In the genomic region with DNA sequence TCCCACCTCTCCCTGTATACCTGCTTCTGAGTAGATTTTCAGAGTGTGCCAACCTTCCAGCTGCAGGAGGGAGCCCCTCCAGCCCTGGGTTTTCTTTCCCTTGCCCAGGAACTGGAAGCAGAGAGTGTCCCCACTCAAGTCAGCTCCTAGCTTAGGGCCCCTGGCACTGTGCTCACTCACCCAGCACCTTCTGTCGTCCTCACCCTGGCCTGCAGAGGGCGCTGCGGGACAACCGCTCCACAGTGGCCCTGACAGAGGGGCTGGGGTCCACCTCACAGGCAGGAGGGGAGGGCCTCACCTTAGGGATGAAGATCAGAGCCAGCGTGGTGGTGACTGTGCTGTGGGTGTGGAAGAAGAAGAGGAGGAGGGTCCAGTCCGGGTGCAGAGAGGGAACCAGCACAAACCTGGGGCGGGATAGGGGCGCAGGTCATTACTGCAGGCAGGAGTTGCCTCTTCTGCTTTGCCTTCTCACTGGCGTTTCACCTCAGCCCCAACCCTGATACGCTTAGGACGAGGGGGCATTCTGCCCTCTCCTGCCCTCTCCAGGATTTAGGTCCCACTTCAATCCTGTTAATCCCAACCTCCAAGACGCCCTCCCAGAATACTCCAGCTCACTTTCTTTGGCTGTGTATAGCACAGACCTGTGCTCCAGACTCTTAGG, we compare ENCODE assay signal across 7 cellular contexts.
A peak's percentile ranks its signal among the peaks of the same experiment; 100 is the strongest.
DNase-seq lines count a peak whose midpoint lies in the region; ATAC-seq and TF ChIP-seq lines count a peak whose summit lies in the region.

No MANE protein-coding gene starts in this region.

- H3K4me3 ChIP-seq in fibroblast of mammary gland (ENCODE audit: control insufficient read depth, low read depth, low read length), result no peak overlapping the region

- in situ Hi-C loops in KBM-7 (cut with MboI; ENCODE audit: low pct_unique_long_range_greater_than_20kb, low sequenced_read_pairs), result loop anchor here (5.0 kb wide), 1 partner anchor 79 kb away; no protein-coding TSS in a partner anchor

- DNase-seq in EH (ENCODE audit: low read depth) (peak; percentile 37), KBM-7 (peak; percentile 67), fibroblast of mammary gland (ENCODE audit: low read depth) (no peak)
- DNase-seq in activated CD4-positive, alpha-beta T cell treated with anti-CD3 and anti-CD28 coated beads, Interleukin-2, amount 50 U/mL, for 1 hour, result peak; percentile 33
- peak; percentile 42 to 67 for DNase-seq in stimulated activated CD4-positive, alpha-beta T cell treated with anti-CD3 and anti-CD28 coated beads, Interleukin-2, amount 100 ng/mL, for 24 hours

- ATAC-seq in GM21367 (IDR thresholded peaks at IDR 0.05; ENCODE audit: unreplicated experiment), result no peak
- ATAC-seq in GM18867 (IDR thresholded peaks at IDR 0.05; ENCODE audit: unreplicated experiment), result no peak

- peak; percentile 50 for TF ChIP-seq CTCF in fibroblast of mammary gland (conservative IDR thresholded peaks at IDR 0.05; ENCODE audit: control insufficient read depth, insufficient read depth, low read depth, low read length)
